ENCODE assay signal across 8 cellular contexts in genomic region chr3:40317061-40317676, GRCh38. TPM values are rescaled to one million over a fixed set of nuclear protein-coding genes. Genes with fewer than 3 reads are reported as not detected.
DNase-seq lines count a peak whose midpoint lies in the region; ATAC-seq and TF ChIP-seq lines count a peak whose summit lies in the region.

No MANE protein-coding gene starts in this region.

- no peaks in the 10 kb centered on the region for H3F3A ChIP-seq in PC-9 (ENCODE audit: insufficient read depth, low read depth)

- DNase-seq in NCI-H1436 (lab: John Stamatoyannopoulos, UW), result peak; percentile 41
- DNase-seq in NCI-H1436 treated with DMSO at 0.1 percent for 48 hours (lab: John Stamatoyannopoulos, UW), result no peak
- DNase-seq in HuH-7.5 (ENCODE audit: low spot score), result peak; percentile 32
- peak in 1 of 2 experiments; percentile 17 for DNase-seq in PC-9
- DNase-seq in ascending aorta (ENCODE audit: low spot score in 2 of 2), result no peak
- DNase-seq in iPS-NIHi11 (ENCODE audit: low spot score), result peak; percentile 38
- DNase-seq in stimulated activated CD4-positive, alpha-beta T cell treated with anti-CD3 and anti-CD28 coated beads, Interleukin-2, amount 100 ng/mL, for 4 hours (ENCODE audit: low read depth), result peak; percentile 31

- peak; percentile 78 for ATAC-seq in GM21390 (IDR thresholded peaks at IDR 0.05; ENCODE audit: unreplicated experiment)

- no peaks in the 10 kb centered on the region for H3K79me2 ChIP-seq in PC-9 (ENCODE audit: low read depth)

- H3K36me3 ChIP-seq in PC-9 (ENCODE audit: low read depth) (peaks cover 2% of the 10 kb centered on the region; the same call in 1 of the 2 replicates), ascending aorta (peaks cover 13 to 24% of the 10 kb centered on the region in 2 donors)

- CTCF ChIA-PET in PC-9 (lab: Charles Lee), result interaction anchor here (0.6 to 1.0 kb wide), 2 partner anchors 125 to 600 kb away, joined by 4 to 5 read pairs; no protein-coding TSS in a partner anchor

- POLR2A ChIA-PET in PC-9 (lab: Charles Lee; ENCODE audit: unreplicated experiment), result no interaction called here

- no peaks in the 10 kb centered on the region for H3K9me3 ChIP-seq in PC-9 (ENCODE audit: insufficient read depth, low read depth)
- H3K9me3 ChIP-seq in ascending aorta, result no peaks in the 10 kb centered on the region

- H3K4me3 ChIP-seq in PC-9, result no peak overlapping the region
- no peak overlapping the region for H3K4me3 ChIP-seq in ascending aorta

- no peaks in the 10 kb centered on the region for H3K4me1 ChIP-seq in PC-9 (replicated peaks; ENCODE audit: insufficient read depth)
- no peaks in the 10 kb centered on the region for H3K4me1 ChIP-seq in ascending aorta

- no peaks in the 10 kb centered on the region for H4K20me1 ChIP-seq in PC-9 (ENCODE audit: insufficient read depth)

- H3K27ac ChIP-seq in PC-9 (no peak overlapping the region), ascending aorta (no peak overlapping the region)

- peak; percentile 79 for TF ChIP-seq CTCF in PC-9 (conservative IDR thresholded peaks at IDR 0.05)
- TF ChIP-seq CTCF in ascending aorta (IDR thresholded peaks at IDR 0.05), result peak; percentile 28 to 78 (median 64)

- H3K27me3 ChIP-seq in PC-9 (ENCODE audit: insufficient read depth, low read depth), result no peaks in the 10 kb centered on the region
- no peaks in the 10 kb centered on the region for H3K27me3 ChIP-seq in ascending aorta

- intact Hi-C loops in PC-9 (cut with micrococcal nuclease; ENCODE audit: unreplicated experiment) (loop anchor here (1.0 to 10.0 kb wide), 5 partner anchors 125 to 902 kb away; no protein-coding TSS in a partner anchor), ascending aorta (cut with DNase I) (loop anchor here (1.0 to 10.0 kb wide), 3 partner anchors 125 to 1798 kb away; partner anchors contain the start of gene SLC25A38)

- no peak overlapping the region for H3K4me2 ChIP-seq in PC-9

- no TSS peak for BruUV-seq in PC-9 (replicated peaks; lab: Mats Ljungman, UMichigan)

- no peak overlapping the region for H2AFZ ChIP-seq in PC-9

- no peaks in the 10 kb centered on the region for H3K9me2 ChIP-seq in PC-9 (ENCODE audit: insufficient read depth)

RNA-seq across cellular contexts. Expression of gene EIF1B, which starts 7.7 kb away (rescaled TPM):
- 30.9 and 39.9 TPM in 2 replicates for total RNA-seq in PC-9 (2021)
- 21.7 TPM for total RNA-seq in ascending aorta

Comparison
In these comparisons a context has a peak if more than half of its experiments do, and no peak if none do; other contexts are left out.
1. DNase-seq: peak in NCI-H1436 (single experiment), HuH-7.5 (single experiment), iPS-NIHi11 (single experiment) and stimulated activated CD4-positive, alpha-beta T cell treated with anti-CD3 and anti-CD28 coated beads, Interleukin-2, amount 100 ng/mL, for 4 hours (single experiment); none in NCI-H1436 treated with DMSO at 0.1 percent for 48 hours (single experiment) and ascending aorta (0 of 2).